Comparison of ENCODE assay signal across 8 cellular contexts in genomic region chr18:74496508-74497307, GRCh38. TPM values are rescaled to one million over a fixed set of nuclear protein-coding genes. Genes with fewer than 3 reads are reported as not detected.
DNase-seq lines count a peak whose midpoint lies in the region; ATAC-seq, FAIRE-seq and TF ChIP-seq lines count a peak whose summit lies in the region.

No MANE protein-coding gene starts in this region.

- peak overlapping the region; percentile 90 for H3K4me2 ChIP-seq in astrocyte (ENCODE audit: low read length)

- peaks cover 38% of the 10 kb centered on the region for H3K79me2 ChIP-seq in astrocyte (ENCODE audit: insufficient read depth, low read length)

- POLR2A ChIA-PET in RWPE1 (lab: Yijun Ruan, JAX; ENCODE audit: low non-redundant PET), result no interaction called here

- peak overlapping the region; percentile 90 for H3K4me3 Mint-ChIP-seq in astrocyte (ENCODE audit: unreplicated experiment)

- H2AFZ ChIP-seq in astrocyte (ENCODE audit: low read depth, low read length), result peak overlapping the region; percentile 94

- no peaks in the 10 kb centered on the region for H3K27me3 ChIP-seq in astrocyte (ENCODE audit: insufficient read depth, low read length)
- no peaks in the 10 kb centered on the region for H3K27me3 ChIP-seq in iPS-15b (ENCODE audit: control insufficient read depth, insufficient read depth, low read length)

- peak overlapping the region; percentile 96 for H3K9ac ChIP-seq in astrocyte (ENCODE audit: low read length)
- peak overlapping the region; percentile 85 for H3K9ac ChIP-seq in iPS-15b (ENCODE audit: low read depth, low read length)

- no peak for TF ChIP-seq CTCF in RWPE1 (conservative IDR thresholded peaks at IDR 0.05; ENCODE audit: low read depth)
- no peak for TF ChIP-seq CTCF in astrocyte (IDR thresholded peaks at IDR 0.05; ENCODE audit: insufficient read depth, low read depth, low read length)

- peaks cover 16% of the 10 kb centered on the region for H3K4me1 ChIP-seq in astrocyte (ENCODE audit: insufficient read depth, low read length)
- H3K4me1 ChIP-seq in iPS-15b (ENCODE audit: control insufficient read depth, insufficient read depth, low read length), result no peaks in the 10 kb centered on the region

- H3K4me1 Mint-ChIP-seq in astrocyte (ENCODE audit: low read depth, unreplicated experiment), result peaks cover 24% of the 10 kb centered on the region

- CTCF ChIA-PET in RWPE1 (lab: Yijun Ruan, JAX), result interaction anchor here (0.6 to 1.8 kb wide), 2 partner anchors 144 to 155 kb away, joined by 4 to 5 read pairs; no protein-coding TSS in a partner anchor

- H3K4me3 ChIP-seq in astrocyte (ENCODE audit: insufficient read depth, low read depth, low read length), result peak overlapping the region; percentile 79
- peak overlapping the region; percentile 91 for H3K4me3 ChIP-seq in iPS-15b (ENCODE audit: low read depth, low read length)
- H3K4me3 ChIP-seq in skeletal muscle cell (ENCODE audit: low read depth, low read length), result peak overlapping the region; percentile 80

- peaks cover 4% of the 10 kb centered on the region for H3K36me3 ChIP-seq in astrocyte (ENCODE audit: insufficient read depth, low read length)
- H3K36me3 ChIP-seq in iPS-15b (ENCODE audit: control insufficient read depth, insufficient read depth, low read length), result peaks cover 8% of the 10 kb centered on the region

- H3K36me3 Mint-ChIP-seq in astrocyte (ENCODE audit: low read depth, unreplicated experiment), result peaks cover 4% of the 10 kb centered on the region

- no peaks in the 10 kb centered on the region for H4K20me1 ChIP-seq in astrocyte (ENCODE audit: insufficient read depth, low read length)

- peak overlapping the region; percentile 80 for H3K27ac Mint-ChIP-seq in astrocyte (ENCODE audit: unreplicated experiment)

- H3K9me3 Mint-ChIP-seq in astrocyte (ENCODE audit: unreplicated experiment), result peaks cover 4% of the 10 kb centered on the region

- peak; percentile 62 for DNase-seq in COR-L47 (lab: John Stamatoyannopoulos, UW)
- peak; percentile 58 for DNase-seq in RWPE1 (ENCODE audit: low spot score)
- DNase-seq in astrocyte (ENCODE audit: low read depth), result peak; percentile 37
- no peak for DNase-seq in skeletal muscle cell (ENCODE audit: low read depth)
- no peak for DNase-seq in GDM1 (lab: John Stamatoyannopoulos, UW)

- H3K27me3 Mint-ChIP-seq in astrocyte (ENCODE audit: low read depth, unreplicated experiment), result no peaks in the 10 kb centered on the region

- H3K9me3 ChIP-seq in astrocyte (ENCODE audit: insufficient read depth, low read depth, low read length), result no peaks in the 10 kb centered on the region
- H3K9me3 ChIP-seq in iPS-15b (ENCODE audit: control insufficient read depth, insufficient read depth, low read length), result no peaks in the 10 kb centered on the region

- no peak for FAIRE-seq in astrocyte (lab: Jason Lieb, UNC)

- H3K27ac ChIP-seq in RWPE1 (peak overlapping the region; percentile 77), astrocyte (ENCODE audit: low read depth, low read length) (peak overlapping the region; percentile 92)

- peak; percentile 21 for ATAC-seq in GM19372 (IDR thresholded peaks at IDR 0.05; ENCODE audit: low read depth, unreplicated experiment)
- peak; percentile 30 for ATAC-seq in HG03432 (IDR thresholded peaks at IDR 0.05; ENCODE audit: unreplicated experiment)

RNA-seq across cellular contexts. Expression of gene CNDP2, which starts 0.5 kb away (rescaled TPM):
- total RNA-seq in astrocyte, result 120 and 149 TPM in 2 replicates

RNA-seq across cellular contexts. Expression of gene CNDP1, which starts 37.6 kb away (rescaled TPM):
- total RNA-seq in astrocyte, result 0.31 TPM in 1 of 2 replicates, not detected in the other

RNA-seq across cellular contexts. Expression of gene DIPK1C, which starts 39.6 kb away (rescaled TPM):
- not detected in 2 replicates for total RNA-seq in astrocyte

Comparison
In these comparisons a context has a peak if more than half of its experiments do, and no peak if none do; other contexts are left out.
1. DNase-seq: peak in COR-L47 (single experiment), RWPE1 (single experiment) and astrocyte (single experiment); none in skeletal muscle cell (single experiment) and GDM1 (single experiment).
2. Peak in every context shown above with its lines, with median percentiles within 50 percentile points of each other: H3K4me3 ChIP-seq.